Comparison of ENCODE assay signal across 2 cellular contexts in genomic region chr18:67354091-67354490, GRCh38.
TF ChIP-seq lines count a peak whose summit lies in the region.

No MANE protein-coding gene starts in this region.

TF ChIP-seq in SK-N-SH, 30 proteins besides CTCF, POLR2A, EP300 and RAD21 (continued from another document):
- TF ChIP-seq IRF3 (IDR thresholded peaks at IDR 0.05; ENCODE audit: low read depth, low read length): no peak
- no peak for TF ChIP-seq REST (IDR thresholded peaks at IDR 0.05; ENCODE audit: low read depth, low read length)
- no peak for TF ChIP-seq GABPA (IDR thresholded peaks at IDR 0.05; ENCODE audit: low read depth)

TF ChIP-seq in SK-N-SH treated with all-trans-retinoic acid at 6 μM for 48 hours, 23 proteins besides CTCF, POLR2A, EP300 and RAD21 (continued from another document):
- no peak for TF ChIP-seq CSRNP3 (CRISPR knock-in tag; IDR thresholded peaks at IDR 0.05)
- TF ChIP-seq ARNTL (CRISPR knock-in tag; IDR thresholded peaks at IDR 0.05; ENCODE audit: borderline replicate concordance, low read depth): no peak
- no peak for TF ChIP-seq TOX (CRISPR knock-in tag; IDR thresholded peaks at IDR 0.05; ENCODE audit: borderline replicate concordance)
- TF ChIP-seq ZFP3 (CRISPR knock-in tag; IDR thresholded peaks at IDR 0.05): no peak
- TF ChIP-seq PATZ1 (CRISPR knock-in tag; IDR thresholded peaks at IDR 0.05; ENCODE audit: borderline replicate concordance): no peak
- no peak for TF ChIP-seq ZC3H10 (CRISPR knock-in tag; IDR thresholded peaks at IDR 0.05)
- no peak for TF ChIP-seq ISL1 (CRISPR knock-in tag; IDR thresholded peaks at IDR 0.05)
- no peak for TF ChIP-seq GLIS3 (CRISPR knock-in tag; IDR thresholded peaks at IDR 0.05)
- TF ChIP-seq CSDC2 (CRISPR knock-in tag; IDR thresholded peaks at IDR 0.05): no peak
- no peak for TF ChIP-seq SNAI2 (CRISPR knock-in tag; IDR thresholded peaks at IDR 0.05)
